8 cellular contexts compared by ENCODE assay signal in genomic region chr11:126210871-126211235, GRCh38. TPM values are rescaled to one million over a fixed set of nuclear protein-coding genes. Genes with fewer than 3 reads are reported as not detected.
DNase-seq lines count a peak whose midpoint lies in the region; ATAC-seq, FAIRE-seq and TF ChIP-seq lines count a peak whose summit lies in the region.

No MANE protein-coding gene starts in this region.

- peak overlapping the region; percentile 80 to 98 for H3K9ac ChIP-seq in K562 (ENCODE audit: insufficient read depth in 1 of 2, low read depth in 2 of 2, low read length in 2 of 2)

- no peaks in the 10 kb centered on the region for H4K20me1 ChIP-seq in K562 (replicated peaks; ENCODE audit: control insufficient read depth, insufficient read depth, low read length)

- H3K27ac Mint-ChIP-seq in memory B cell = peak overlapping the region; percentile 94

- no peaks in the 10 kb centered on the region for H3K27me3 Mint-ChIP-seq in memory B cell

- H3K9me3 ChIP-seq in heart right ventricle (no peaks in the 10 kb centered on the region), K562 (replicated peaks; ENCODE audit: control insufficient read depth, insufficient read depth, low read depth, low read length) (no peaks in the 10 kb centered on the region), vagina (no peaks in the 10 kb centered on the region)

- TF ChIP-seq RAD21 in K562 (CRISPR knock-in tag; conservative IDR thresholded peaks at IDR 0.05 in 1 of 2, IDR thresholded peaks at IDR 0.05 in 1 of 2) = no peak

- in situ Hi-C loops in K562 (cut with MboI) = no loop called here

- BruUV-seq in K562 (replicated peaks; lab: Mats Ljungman, UMichigan) = TSS peak; percentile 44

- peaks cover 16% of the 10 kb centered on the region for H3K36me3 Mint-ChIP-seq in memory B cell

- DNase-seq in heart right ventricle (no peak), left cardiac atrium (no peak), K562 (ENCODE audit: extremely low read depth in 1 of 4, low spot score in 3 of 4) (peak in 1 of 4 experiments; percentile 25), memory B cell (ENCODE audit: low spot score in 2 of 2) (no peak), vagina (ENCODE audit: extremely low spot score in 2 of 2) (no peak), HEK293T (ENCODE audit: extremely low spot score) (no peak)

- peaks cover 24% of the 10 kb centered on the region for H3K4me1 Mint-ChIP-seq in memory B cell

- H3K9me1 ChIP-seq in K562 (ENCODE audit: control insufficient read depth, insufficient read depth, low read length) = no peaks in the 10 kb centered on the region

- H3K4me1 ChIP-seq in heart right ventricle = peaks cover 4 to 56% (median 42%) of the 10 kb centered on the region in 9 donors
- peaks cover 0 to 10% of the 10 kb centered on the region in 2 experiments; a peak in 1 of 5 replicates for H3K4me1 ChIP-seq in K562 (replicated peaks in 1 of 2; ENCODE audit: control insufficient read depth in 2 of 2, insufficient read depth in 2 of 2, low read length in 2 of 2)
- H3K4me1 ChIP-seq in vagina = peaks cover 36% of the 10 kb centered on the region

- no peak for TF ChIP-seq EP300 in K562 (IDR thresholded peaks at IDR 0.05; ENCODE audit: low read length)

- TF ChIP-seq CTCF in heart right ventricle (IDR thresholded peaks at IDR 0.05) = no peak
- TF ChIP-seq CTCF in K562 (IDR thresholded peaks at IDR 0.05 in 2 of 3, conservative IDR thresholded peaks at IDR 0.05 in 1 of 3; ENCODE audit: insufficient read depth in 2 of 3, low read depth in 1 of 3, low read length in 3 of 3) = no peak
- no peak for TF ChIP-seq CTCF in vagina (IDR thresholded peaks at IDR 0.05)

- TF ChIP-seq POLR2A in K562 (conservative IDR thresholded peaks at IDR 0.05) (no peak), vagina (IDR thresholded peaks at IDR 0.05) (no peak)

- H3K9me3 Mint-ChIP-seq in memory B cell = no peaks in the 10 kb centered on the region

- POLR2A ChIA-PET in K562 (lab: Yijun Ruan, JAX) (interaction anchor here (0.6 to 3.2 kb wide), 6 partner anchors 8 to 70 kb away, joined by 3 to 11 read pairs (median 4); no protein-coding TSS in a partner anchor), HEK293T (lab: Yijun Ruan, JAX) (interaction anchor here (1.5 to 2.2 kb wide), 3 partner anchors 57 to 308 kb away, joined by 3 to 7 read pairs (median 7); partner anchors contain the start of genes FOXRED1, PUS3 and SRPRA)

- H3K27me3 ChIP-seq in heart right ventricle (no peaks in the 10 kb centered on the region), K562 (ENCODE audit: control insufficient read depth in 2 of 2, insufficient read depth in 2 of 2, low read length in 2 of 2) (no peaks in the 10 kb centered on the region), vagina (no peaks in the 10 kb centered on the region)

- H3K27ac ChIP-seq in heart right ventricle (peak overlapping the region in 9 of 10 donors; percentile 9 to 90 (median 79)), K562 (ENCODE audit: extremely low read depth, low read depth, low read length) (peak overlapping the region; percentile 69; the same call in 2 of the 3 replicates), vagina (no peak overlapping the region)

- H3K4me3 Mint-ChIP-seq in memory B cell = peak overlapping the region; percentile 98

- H3K79me2 ChIP-seq in K562 (ENCODE audit: control insufficient read depth, insufficient read depth, low read length) = peaks cover 55% of the 10 kb centered on the region

- 3% methylated on average over 20 of the region's 20 CpGs for WGBS in heart right ventricle, 2 donors
- WGBS in K562 (ENCODE audit: insufficient coverage, low coverage, missing lambda C conversion rate) = 2% methylated on average over 20 of the region's 20 CpGs

- peak overlapping the region; percentile 90 for H2AFZ ChIP-seq in K562 (ENCODE audit: low read depth, low read length)

- peak overlapping the region; percentile 87 for H3K4me2 ChIP-seq in K562 (ENCODE audit: insufficient read depth, low read length)

- H3K36me3 ChIP-seq in heart right ventricle (peaks cover 0 to 45% (median 16%) of the 10 kb centered on the region in 9 donors), K562 (ENCODE audit: control insufficient read depth, insufficient read depth, low read length) (peaks cover 44% of the 10 kb centered on the region), vagina (peaks cover 0 to 31% of the 10 kb centered on the region in 2 donors)

- ATAC-seq in heart right ventricle (no peak), left cardiac atrium (no peak), K562 (peak; percentile 11), memory B cell (ENCODE audit: low read depth) (no peak), HG02970 (IDR thresholded peaks at IDR 0.05; ENCODE audit: low FRiP score, unreplicated experiment) (no peak), GM21515 (IDR thresholded peaks at IDR 0.05; ENCODE audit: unreplicated experiment) (no peak)

- intact Hi-C loops in heart right ventricle (cut with DNase I) = loop anchor here in 7 of 10 donors (5.0 to 10.0 kb wide), 3 partner anchors 54 to 149 kb away; partner anchors contain the start of genes FOXRED1 (in 7 of the 7), SRPRA (in 7 of the 7) and CDON (in 1 of the 7)
- intact Hi-C loops in left cardiac atrium (cut with DNase I) = loop anchor here in 1 of 2 donors (10.0 kb wide), 1 partner anchor 54 kb away; the partner anchor contains the start of genes FOXRED1 and SRPRA
- intact Hi-C loops in K562 (cut with micrococcal nuclease) = loop anchor here (2.0 kb wide), 1 partner anchor 58 kb away; the partner anchor contains the start of genes FOXRED1 and SRPRA
- intact Hi-C loops in vagina (cut with DNase I) = loop anchor here (10.0 kb wide), 1 partner anchor 54 kb away; the partner anchor contains the start of genes FOXRED1 and SRPRA

- CTCF ChIA-PET in K562 (lab: Yijun Ruan, JAX; ENCODE audit: low intra/inter-chr PET ratio) (no interaction called here), HEK293T (lab: Yijun Ruan, JAX) (no interaction called here)

- H3K4me3 ChIP-seq in heart right ventricle (peak overlapping the region; percentile 79 to 99 (median 92)), K562 (peak overlapping the region; percentile 73), vagina (peak overlapping the region; percentile 88 to 95)

- no peak for FAIRE-seq in K562 (lab: Jason Lieb, UNC)

RNA-seq across cellular contexts. Expression of gene RPUSD4, which starts 0.6 kb away (rescaled TPM):
- total RNA-seq in heart right ventricle (10 to 100 TPM; 34.5 to 70.0 (median 37.4) TPM), left cardiac atrium (10 to 100 TPM; 18.9 to 19.2 TPM), K562 (2014; rRNA removed) (37.6 and 43.1 TPM in 2 replicates), K562 (2014; rRNA removed; fragmentation: Illumina TruSeq; extraction: Trizol) (36.2 and 42.6 TPM in 2 replicates), K562 (2015; rRNA removed; fragmentation: Illumina TruSeq; extraction: Trizol) (36.5 and 39.0 TPM in 2 replicates), K562 (2021) (45.8 and 47.8 TPM in 2 replicates), vagina (21.6 TPM)
- polyA plus RNA-seq in heart right ventricle (10 to 100 TPM; 12.8 to 15.2 TPM), K562 (2011; rRNA removed) (44.5 and 56.2 TPM in 2 replicates), K562 (2014; fragmentation: Illumina TruSeq; extraction: Trizol) (44.6 and 51.7 TPM in 2 replicates), K562 (2014; fragmentation: Nextera tagmentation; extraction: Ambion mirVana) (10 to 100 TPM; 27.4 to 52.8 TPM), K562 (2014; rRNA removed) (47.5 and 53.3 TPM in 2 replicates)
- total RNA-seq in K562 (2011; cell fraction: chromatin; rRNA removed; ENCODE audit: low replicate concordance) = 67.3 and 72.3 TPM in 2 replicates
- 44.7 and 53.4 TPM in 2 replicates for total RNA-seq in K562 (2011; cell fraction: nucleolus; rRNA removed)
- total RNA-seq in K562 (2011; cell fraction: nucleoplasm; rRNA removed) = 62.1 and 73.7 TPM in 2 replicates
- 43.7 and 51.9 TPM in 2 replicates for polyA plus RNA-seq in K562 (2011; cell fraction: cytosol; rRNA removed)
- 48.9 and 90.2 TPM in 2 replicates for polyA plus RNA-seq in K562 (2011; cell fraction: nucleus; rRNA removed)
- 35.8 and 46.1 TPM in 2 replicates for polyA plus RNA-seq in K562 (2012)
- polyA minus RNA-seq in K562 (2011; rRNA and poly(A)+ RNA removed) = 79.2 and 130 TPM in 2 replicates
- polyA minus RNA-seq in K562 (2011; cell fraction: cytosol; rRNA and poly(A)+ RNA removed) = 16.5 and 34.6 TPM in 2 replicates
- polyA minus RNA-seq in K562 (2011; cell fraction: nucleus; rRNA and poly(A)+ RNA removed) = 25.7 and 32.0 TPM in 2 replicates

RNA-seq across cellular contexts. Expression of gene FAM118B, which starts 0.7 kb away (rescaled TPM):
- 10 to 100 TPM; 18.3 to 52.8 (median 24.7) TPM for total RNA-seq in heart right ventricle
- polyA plus RNA-seq in heart right ventricle = 1 to 10 TPM; 7.6 to 9.3 TPM
- 10 to 100 TPM; 14.8 to 19.1 TPM for total RNA-seq in left cardiac atrium
- total RNA-seq in K562 (2011; cell fraction: chromatin; rRNA removed; ENCODE audit: low replicate concordance) = 19.2 and 31.7 TPM in 2 replicates
- 10.5 and 13.8 TPM in 2 replicates for total RNA-seq in K562 (2011; cell fraction: nucleolus; rRNA removed)
- total RNA-seq in K562 (2011; cell fraction: nucleoplasm; rRNA removed) = 20.2 and 35.6 TPM in 2 replicates
- 12.0 and 15.0 TPM in 2 replicates for total RNA-seq in K562 (2014; rRNA removed)
- total RNA-seq in K562 (2014; rRNA removed; fragmentation: Illumina TruSeq; extraction: Trizol) = 22.1 and 25.1 TPM in 2 replicates
- total RNA-seq in K562 (2015; rRNA removed; fragmentation: Illumina TruSeq; extraction: Trizol) = 23.4 and 27.3 TPM in 2 replicates
- 17.8 and 19.0 TPM in 2 replicates for total RNA-seq in K562 (2021)
- polyA plus RNA-seq in K562 (2011; rRNA removed) = 12.4 and 23.9 TPM in 2 replicates
- polyA plus RNA-seq in K562 (2011; cell fraction: cytosol; rRNA removed) = 7.1 and 7.7 TPM in 2 replicates
- 6.8 and 7.1 TPM in 2 replicates for polyA plus RNA-seq in K562 (2011; cell fraction: nucleus; rRNA removed)
- polyA plus RNA-seq in K562 (2012) = 11.3 and 18.0 TPM in 2 replicates
- 17.6 and 20.0 TPM in 2 replicates for polyA plus RNA-seq in K562 (2014; fragmentation: Illumina TruSeq; extraction: Trizol)
- polyA plus RNA-seq in K562 (2014; fragmentation: Nextera tagmentation; extraction: Ambion mirVana) = 10 to 100 TPM; 31.8 to 49.0 TPM
- polyA plus RNA-seq in K562 (2014; rRNA removed) = 13.8 and 17.2 TPM in 2 replicates
- polyA minus RNA-seq in K562 (2011; rRNA and poly(A)+ RNA removed) = 12.1 and 15.2 TPM in 2 replicates
- 4.2 and 5.3 TPM in 2 replicates for polyA minus RNA-seq in K562 (2011; cell fraction: cytosol; rRNA and poly(A)+ RNA removed)
- 7.8 and 9.3 TPM in 2 replicates for polyA minus RNA-seq in K562 (2011; cell fraction: nucleus; rRNA and poly(A)+ RNA removed)
- 14.7 TPM for total RNA-seq in vagina

RNA-seq across cellular contexts. Expression of gene SRPRA, which starts 57.8 kb away (rescaled TPM):
- 10 to 100 TPM; 65.4 to 88.4 (median 75.1) TPM for total RNA-seq in heart right ventricle
- 10 to 100 TPM; 32.5 to 80.2 TPM for polyA plus RNA-seq in heart right ventricle
- 10 to 100 TPM; 65.1 to 95.7 TPM for total RNA-seq in left cardiac atrium
- 416 and 492 TPM in 2 replicates for total RNA-seq in K562 (2011; cell fraction: chromatin; rRNA removed; ENCODE audit: low replicate concordance)
- total RNA-seq in K562 (2011; cell fraction: nucleolus; rRNA removed) = 234 TPM in 2 replicates
- 263 and 270 TPM in 2 replicates for total RNA-seq in K562 (2011; cell fraction: nucleoplasm; rRNA removed)
- 56.9 and 72.5 TPM in 2 replicates for total RNA-seq in K562 (2014; rRNA removed)
- total RNA-seq in K562 (2014; rRNA removed; fragmentation: Illumina TruSeq; extraction: Trizol) = 68.8 and 73.6 TPM in 2 replicates
- 74.6 and 75.8 TPM in 2 replicates for total RNA-seq in K562 (2015; rRNA removed; fragmentation: Illumina TruSeq; extraction: Trizol)
- 108 and 112 TPM in 2 replicates for total RNA-seq in K562 (2021)
- polyA plus RNA-seq in K562 (2011; rRNA removed) = 89.6 and 93.4 TPM in 2 replicates
- 95.3 and 119 TPM in 2 replicates for polyA plus RNA-seq in K562 (2011; cell fraction: cytosol; rRNA removed)
- 205 and 262 TPM in 2 replicates for polyA plus RNA-seq in K562 (2011; cell fraction: nucleus; rRNA removed)
- polyA plus RNA-seq in K562 (2012) = 86.3 and 141 TPM in 2 replicates
- polyA plus RNA-seq in K562 (2014; fragmentation: Illumina TruSeq; extraction: Trizol) = 114 and 124 TPM in 2 replicates
- 100 to 1,000 TPM in 1 of 2 experiments, 10 to 100 TPM in 1; 33.5 to 106 TPM for polyA plus RNA-seq in K562 (2014; fragmentation: Nextera tagmentation; extraction: Ambion mirVana)
- 78.0 and 80.0 TPM in 2 replicates for polyA plus RNA-seq in K562 (2014; rRNA removed)
- polyA minus RNA-seq in K562 (2011; rRNA and poly(A)+ RNA removed) = 103 and 132 TPM in 2 replicates
- 50.4 and 71.8 TPM in 2 replicates for polyA minus RNA-seq in K562 (2011; cell fraction: cytosol; rRNA and poly(A)+ RNA removed)
- polyA minus RNA-seq in K562 (2011; cell fraction: nucleus; rRNA and poly(A)+ RNA removed) = 97.2 and 106 TPM in 2 replicates
- 64.6 TPM for total RNA-seq in vagina

RNA-seq across cellular contexts. Expression of gene FOXRED1, which starts 58.1 kb away (rescaled TPM):
- 10 to 100 TPM; 19.0 to 41.1 (median 30.4) TPM for total RNA-seq in heart right ventricle
- polyA plus RNA-seq in heart right ventricle = 10 to 100 TPM; 33.5 to 46.3 TPM
- 10 to 100 TPM; 21.0 to 25.3 TPM for total RNA-seq in left cardiac atrium
- total RNA-seq in K562 (2011; cell fraction: chromatin; rRNA removed; ENCODE audit: low replicate concordance) = 196 and 237 TPM in 2 replicates
- 99.1 and 124 TPM in 2 replicates for total RNA-seq in K562 (2011; cell fraction: nucleolus; rRNA removed)
- total RNA-seq in K562 (2011; cell fraction: nucleoplasm; rRNA removed) = 161 and 215 TPM in 2 replicates
- total RNA-seq in K562 (2014; rRNA removed) = 52.4 and 62.7 TPM in 2 replicates
- 39.1 and 48.1 TPM in 2 replicates for total RNA-seq in K562 (2014; rRNA removed; fragmentation: Illumina TruSeq; extraction: Trizol)
- total RNA-seq in K562 (2015; rRNA removed; fragmentation: Illumina TruSeq; extraction: Trizol) = 53.1 and 55.2 TPM in 2 replicates
- 63.4 and 63.6 TPM in 2 replicates for total RNA-seq in K562 (2021)
- polyA plus RNA-seq in K562 (2011; rRNA removed) = 58.6 and 83.5 TPM in 2 replicates
- 81.0 and 172 TPM in 2 replicates for polyA plus RNA-seq in K562 (2011; cell fraction: cytosol; rRNA removed)
- 104 and 170 TPM in 2 replicates for polyA plus RNA-seq in K562 (2011; cell fraction: nucleus; rRNA removed)
- polyA plus RNA-seq in K562 (2012) = 51.6 and 56.6 TPM in 2 replicates
- polyA plus RNA-seq in K562 (2014; fragmentation: Illumina TruSeq; extraction: Trizol) = 73.3 and 80.3 TPM in 2 replicates
- 10 to 100 TPM; 14.1 to 26.2 TPM for polyA plus RNA-seq in K562 (2014; fragmentation: Nextera tagmentation; extraction: Ambion mirVana)
- 93.2 and 94.4 TPM in 2 replicates for polyA plus RNA-seq in K562 (2014; rRNA removed)
- 32.7 and 55.3 TPM in 2 replicates for polyA minus RNA-seq in K562 (2011; rRNA and poly(A)+ RNA removed)
- 15.6 and 31.4 TPM in 2 replicates for polyA minus RNA-seq in K562 (2011; cell fraction: cytosol; rRNA and poly(A)+ RNA removed)
- 31.7 and 34.6 TPM in 2 replicates for polyA minus RNA-seq in K562 (2011; cell fraction: nucleus; rRNA and poly(A)+ RNA removed)
- 16.7 TPM for total RNA-seq in vagina
